ENCODE assay signal across 23 cellular contexts in genomic region chr2:64313311-64313710, GRCh38.
DNase-seq lines count a peak whose midpoint lies in the region; ATAC-seq and TF ChIP-seq lines count a peak whose summit lies in the region.
"Had no signal": no experiment of that assay in that cellular context is flagged by ENCODE, and none has a peak within 500 bp of the region (broad histone marks: within the 10 kb centered on the region; RNA-seq: fewer than 3 reads in every experiment).

No MANE protein-coding gene starts in this region.

- H3K9me3 ChIP-seq in ascending aorta (no peaks in the 10 kb centered on the region), heart right ventricle (no peaks in the 10 kb centered on the region), neural progenitor cell (ENCODE audit: low read depth) (no peaks in the 10 kb centered on the region)
- H3K9me3 ChIP-seq: uterus had no signal

- ATAC-seq in heart right ventricle = peak in 5 of 8 donors; percentile 13 to 39 (median 23)

- no peak overlapping the region for H2AFZ ChIP-seq in neural progenitor cell (replicated peaks)
- H2AFZ ChIP-seq: PC-9 had no signal

- intact Hi-C loops in ascending aorta (cut with DNase I) = loop anchor here (5.0 kb wide), 3 partner anchors 86 to 261 kb away; partner anchors contain the start of gene PELI1
- intact Hi-C loops in heart right ventricle (cut with DNase I) = loop anchor here in 7 of 10 donors (2.0 to 10.0 kb wide), 6 partner anchors 41 to 881 kb away; partner anchors contain the start of gene PELI1 (in 3 of the 7)

- H3K9ac ChIP-seq in neural progenitor cell = no peak overlapping the region

- H3K4me3 Mint-ChIP-seq in neural progenitor cell = no peak overlapping the region
- H3K4me3 Mint-ChIP-seq: activated naive CD4-positive, alpha-beta T cell treated with anti-CD3 and anti-CD28 coated beads, Interleukin-2, amount 50 U/mL, for 24 hours; CD4-positive, alpha-beta T cell; immature natural killer cell; naive B cell had no signal

- H3K4me1 ChIP-seq in ascending aorta (peaks cover 4 to 7% of the 10 kb centered on the region in 2 donors), heart right ventricle (peaks cover 0 to 27% (median 18%) of the 10 kb centered on the region in 9 donors), neural progenitor cell (peaks cover 18% of the 10 kb centered on the region)
- H3K4me1 ChIP-seq: uterus had no signal

- H3K36me3 Mint-ChIP-seq in neural progenitor cell = no peaks in the 10 kb centered on the region
- H3K36me3 Mint-ChIP-seq: activated naive CD4-positive, alpha-beta T cell treated with anti-CD3 and anti-CD28 coated beads, Interleukin-2, amount 50 U/mL, for 24 hours; naive B cell had no signal

- peaks cover 6% of the 10 kb centered on the region for H3K27me3 Mint-ChIP-seq in neural progenitor cell (ENCODE audit: insufficient read depth, low read depth)
- H3K27me3 Mint-ChIP-seq: activated naive CD4-positive, alpha-beta T cell treated with anti-CD3 and anti-CD28 coated beads, Interleukin-2, amount 50 U/mL, for 24 hours; CD4-positive, alpha-beta T cell had no signal

- no peaks in the 10 kb centered on the region for H3K27me3 ChIP-seq in ascending aorta
- no peaks in the 10 kb centered on the region for H3K27me3 ChIP-seq in heart right ventricle
- no peaks in the 10 kb centered on the region for H3K27me3 ChIP-seq in neural progenitor cell
- H3K27me3 ChIP-seq: uterus had no signal

- no peaks in the 10 kb centered on the region for H4K20me1 ChIP-seq in neural progenitor cell (ENCODE audit: low read depth)

- H3F3A ChIP-seq in neural progenitor cell (ENCODE audit: low read depth) = peaks cover 14% of the 10 kb centered on the region

- peaks cover 40% of the 10 kb centered on the region for H3K4me1 Mint-ChIP-seq in neural progenitor cell

- peak overlapping the region; percentile 74 for H3K27ac Mint-ChIP-seq in neural progenitor cell
- H3K27ac Mint-ChIP-seq: activated naive CD4-positive, alpha-beta T cell treated with anti-CD3 and anti-CD28 coated beads, Interleukin-2, amount 50 U/mL, for 24 hours; CD4-positive, alpha-beta T cell had no signal

- H3K27ac ChIP-seq in ascending aorta (peak overlapping the region; percentile 37 to 74), heart right ventricle (peak overlapping the region in 4 of 10 donors; percentile 37 to 71 (median 46)), neural progenitor cell (no peak overlapping the region)
- H3K27ac ChIP-seq: PC-9 had no signal

- peak; percentile 58 for DNase-seq in G401 (ENCODE audit: low spot score)
- DNase-seq in ascending aorta (ENCODE audit: low spot score in 2 of 2) = no peak
- DNase-seq in heart right ventricle = no peak
- no peak for DNase-seq in neural progenitor cell (ENCODE audit: low spot score)
- DNase-seq in NCI-H187 (lab: John Stamatoyannopoulos, UW) = no peak
- DNase-seq in iPS-NIHi11 (ENCODE audit: low spot score) = no peak
- no peak for DNase-seq in GF-D8 (lab: John Stamatoyannopoulos, UW)
- DNase-seq in NCI-H187 treated with DMSO at 0.1 percent for 48 hours (lab: John Stamatoyannopoulos, UW) = no peak
- DNase-seq: aorta; CD4-positive, alpha-beta T cell; DMS79 treated with DMSO at 0.1 percent for 48 hours; hypothalamus; immature natural killer cell; naive B cell; NCI-H1417 treated with DMSO at 0.1 percent for 48 hours; NCI-H2107; NCI-H345; PC-9; SHP77; stimulated activated naive CD4-positive, alpha-beta T cell; T-helper 2 cell; uterus had no signal

- H3K36me3 ChIP-seq in ascending aorta (no peaks in the 10 kb centered on the region), heart right ventricle (no peaks in the 10 kb centered on the region), neural progenitor cell (no peaks in the 10 kb centered on the region)
- H3K36me3 ChIP-seq: uterus had no signal

- no peak overlapping the region for H3K4me2 ChIP-seq in neural progenitor cell
- H3K4me2 ChIP-seq: PC-9 had no signal

- H3K4me3 ChIP-seq in ascending aorta = peak overlapping the region in 1 of 2 donors; percentile 54
- peak overlapping the region in 1 of 10 donors; percentile 22 for H3K4me3 ChIP-seq in heart right ventricle
- no peak overlapping the region for H3K4me3 ChIP-seq in neural progenitor cell
- H3K4me3 ChIP-seq: PC-9, uterus had no signal

- WGBS in heart right ventricle, 2 donors = 25 to 34% methylated on average over 4 of the region's 4 CpGs

- H3K79me2 ChIP-seq in neural progenitor cell (ENCODE audit: low read depth) = no peaks in the 10 kb centered on the region

- in situ Hi-C loops in G401 (cut with HindIII; ENCODE audit: low sequenced_read_pairs) = no loop called here

- TF ChIP-seq CTCF in ascending aorta (IDR thresholded peaks at IDR 0.05) (no peak), heart right ventricle (IDR thresholded peaks at IDR 0.05) (no peak), neural progenitor cell (IDR thresholded peaks at IDR 0.05) (no peak)

- H3K9me3 Mint-ChIP-seq in neural progenitor cell = no peaks in the 10 kb centered on the region
- H3K9me3 Mint-ChIP-seq: activated naive CD4-positive, alpha-beta T cell treated with anti-CD3 and anti-CD28 coated beads, Interleukin-2, amount 50 U/mL, for 24 hours; CD4-positive, alpha-beta T cell; immature natural killer cell; naive B cell had no signal
